In the genomic region with DNA sequence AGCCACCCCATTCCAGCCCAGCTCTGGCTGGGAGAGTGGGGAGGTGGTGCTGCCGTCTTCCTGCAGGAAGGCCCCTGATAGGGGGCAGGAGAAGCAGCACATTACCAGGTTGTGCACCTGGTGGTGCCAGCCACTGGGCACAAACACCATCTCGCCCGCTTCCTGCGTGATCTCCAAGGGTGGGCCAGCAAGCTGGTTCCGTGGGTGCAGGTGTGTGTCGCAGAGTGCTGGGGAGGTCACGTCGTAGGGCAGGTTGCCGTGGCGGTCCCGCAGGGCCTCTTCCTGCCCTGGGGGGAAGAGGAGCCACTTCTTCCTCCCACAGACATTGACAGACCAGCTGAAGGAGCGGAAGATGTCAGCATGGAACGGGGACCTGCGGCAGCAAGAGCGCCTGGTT, we compare ENCODE assay signal across 12 cellular contexts. TPM values are rescaled to one million over a fixed set of nuclear protein-coding genes. Genes with fewer than 3 reads are reported as not detected.
DNase-seq lines count a peak whose midpoint lies in the region; ATAC-seq, FAIRE-seq and TF ChIP-seq lines count a peak whose summit lies in the region.
"Had no signal": no experiment of that assay in that cellular context is flagged by ENCODE, and none has a peak within 500 bp of the region (broad histone marks: within the 10 kb centered on the region; RNA-seq: fewer than 3 reads in every experiment).

No MANE protein-coding gene starts in this region.

- peaks cover 3% of the 10 kb centered on the region for H4K20me1 ChIP-seq in keratinocyte (ENCODE audit: control insufficient read depth, extremely low read depth, insufficient read depth, low read length)

- FAIRE-seq in keratinocyte (lab: Jason Lieb, UNC): no peak

- H3K9ac ChIP-seq in keratinocyte (ENCODE audit: control insufficient read depth, extremely low read depth, insufficient read depth, low read length): peak overlapping the region; percentile 86

- peak overlapping the region; percentile 97 for H3K4me2 ChIP-seq in keratinocyte (ENCODE audit: control insufficient read depth, extremely low read depth, insufficient read depth, low read depth, low read length)

- H2AFZ ChIP-seq in keratinocyte (ENCODE audit: control insufficient read depth, low read length): no peak overlapping the region

- no peaks in the 10 kb centered on the region for H3K9me1 ChIP-seq in keratinocyte (ENCODE audit: control insufficient read depth, extremely low read depth, insufficient read depth, low read length)

- H3K4me3 Mint-ChIP-seq in stimulated activated naive CD8-positive, alpha-beta T cell treated with anti-CD3 and anti-CD28 coated beads, Interleukin-15, Interleukin-2, amounts not matched to agents 100 ng/mL and 50 ng/mL, for 24 hours: peak overlapping the region; percentile 92
- H3K4me3 Mint-ChIP-seq in activated B cell treated with CpG ODN at 0.5 μM for 24 hours: peak overlapping the region; percentile 87

- peak overlapping the region; percentile 72 for H3K27ac Mint-ChIP-seq in stimulated activated naive CD8-positive, alpha-beta T cell treated with anti-CD3 and anti-CD28 coated beads, Interleukin-15, Interleukin-2, amounts not matched to agents 100 ng/mL and 50 ng/mL, for 24 hours
- H3K27ac Mint-ChIP-seq in activated B cell treated with CpG ODN at 0.5 μM for 24 hours: no peak overlapping the region

- H3K9me3 Mint-ChIP-seq in stimulated activated naive CD8-positive, alpha-beta T cell treated with anti-CD3 and anti-CD28 coated beads, Interleukin-15, Interleukin-2, amounts not matched to agents 100 ng/mL and 50 ng/mL, for 24 hours: no peaks in the 10 kb centered on the region
- no peaks in the 10 kb centered on the region for H3K9me3 Mint-ChIP-seq in activated B cell treated with CpG ODN at 0.5 μM for 24 hours

- H3K36me3 Mint-ChIP-seq in stimulated activated naive CD8-positive, alpha-beta T cell treated with anti-CD3 and anti-CD28 coated beads, Interleukin-15, Interleukin-2, amounts not matched to agents 100 ng/mL and 50 ng/mL, for 24 hours (ENCODE audit: low read depth): peaks cover 15% of the 10 kb centered on the region
- peaks cover 18% of the 10 kb centered on the region for H3K36me3 Mint-ChIP-seq in activated B cell treated with CpG ODN at 0.5 μM for 24 hours (ENCODE audit: low read depth)

- H3K27me3 Mint-ChIP-seq in stimulated activated naive CD8-positive, alpha-beta T cell treated with anti-CD3 and anti-CD28 coated beads, Interleukin-15, Interleukin-2, amounts not matched to agents 100 ng/mL and 50 ng/mL, for 24 hours: no peaks in the 10 kb centered on the region
- H3K27me3 Mint-ChIP-seq in activated B cell treated with CpG ODN at 0.5 μM for 24 hours: no peaks in the 10 kb centered on the region

- no peaks in the 10 kb centered on the region for H3K27me3 ChIP-seq in keratinocyte (ENCODE audit: control insufficient read depth, extremely low read depth, insufficient read depth, low read length)
- H3K27me3 ChIP-seq: vagina had no signal

- TF ChIP-seq CTCF in activated B cell treated with CpG ODN at 0.5 μM for 24 hours (IDR thresholded peaks at IDR 0.05) (no peak), keratinocyte (optimal IDR thresholded peaks at IDR 0.05 in 1 of 3, IDR thresholded peaks at IDR 0.05 in 1 of 3, conservative IDR thresholded peaks at IDR 0.05 in 1 of 3; ENCODE audit: extremely low read depth in 1 of 3, insufficient read depth in 2 of 3, low read length in 3 of 3) (no peak)

- POLR2A ChIA-PET in activated B cell treated with CpG ODN at 0.5 μM for 24 hours (lab: Charles Lee): interaction anchor here (0.5 to 2.1 kb wide), 2 partner anchors 170 to 1538 kb away, joined by 3 to 6 read pairs; a partner anchor contains a TSS

- peaks cover 48% of the 10 kb centered on the region for H3K4me1 Mint-ChIP-seq in stimulated activated naive CD8-positive, alpha-beta T cell treated with anti-CD3 and anti-CD28 coated beads, Interleukin-15, Interleukin-2, amounts not matched to agents 100 ng/mL and 50 ng/mL, for 24 hours (ENCODE audit: low read depth)
- H3K4me1 Mint-ChIP-seq in activated B cell treated with CpG ODN at 0.5 μM for 24 hours: peaks cover 49% of the 10 kb centered on the region

- no peak overlapping the region for H3K4me3 ChIP-seq in keratinocyte (ENCODE audit: control insufficient read depth in 2 of 3, extremely low read depth in 1 of 3, insufficient read depth in 2 of 3, low read depth in 1 of 3, low read length in 3 of 3)

- no peak overlapping the region for H3K27ac ChIP-seq in keratinocyte (ENCODE audit: control insufficient read depth, insufficient read depth, low read length)
- H3K27ac ChIP-seq: vagina had no signal

- ATAC-seq in stimulated activated naive CD8-positive, alpha-beta T cell treated with anti-CD3 and anti-CD28 coated beads, Interleukin-15, Interleukin-2, amounts not matched to agents 100 U/mL and 50 U/mL, for 24 hours: no peak
- no peak for ATAC-seq in activated B cell treated with CpG ODN at 0.5 μM for 24 hours (ENCODE audit: low read depth)
- ATAC-seq in HG02852 (IDR thresholded peaks at IDR 0.05; ENCODE audit: unreplicated experiment): no peak

- H3K36me3 ChIP-seq in keratinocyte (ENCODE audit: control insufficient read depth in 2 of 2, extremely low read depth in 1 of 2, insufficient read depth in 2 of 2, low read length in 2 of 2): peaks cover 13 to 15% of the 10 kb centered on the region in 2 experiments

- H3K79me2 ChIP-seq in keratinocyte (ENCODE audit: control insufficient read depth, insufficient read depth, low read length): peaks cover 52% of the 10 kb centered on the region

- dilution Hi-C loops in keratinocyte (cut with MboI; ENCODE audit: extremely low pct_ligation_motif_present, low sequenced_read_pairs): no loop called here

- CTCF ChIA-PET in activated B cell treated with CpG ODN at 0.5 μM for 24 hours (lab: Charles Lee): no interaction called here

- H3K9me3 ChIP-seq in keratinocyte (ENCODE audit: control insufficient read depth, low read depth, low read length): no peaks in the 10 kb centered on the region
- H3K9me3 ChIP-seq: vagina had no signal

- DNase-seq in stimulated activated naive CD8-positive, alpha-beta T cell treated with anti-CD3 and anti-CD28 coated beads, Interleukin-15, Interleukin-2, amounts not matched to agents 100 U/mL and 50 U/mL, for 24 hours: no peak
- DNase-seq in activated B cell treated with CpG ODN at 0.5 μM for 24 hours: no peak
- DNase-seq in keratinocyte (ENCODE audit: low read depth, low spot score): no peak
- DNase-seq in COLO668 (lab: John Stamatoyannopoulos, UW; ENCODE audit: unreplicated experiment): no peak
- no peak for DNase-seq in cerebellar cortex (ENCODE audit: low spot score)
- no peak for DNase-seq in globus pallidus (ENCODE audit: low spot score)
- DNase-seq: COR-L47, erythroblast, NCI-H2081 had no signal

- H3K4me1 ChIP-seq in keratinocyte (ENCODE audit: control insufficient read depth, extremely low read depth, insufficient read depth, low read length): peaks cover 24% of the 10 kb centered on the region

- intact Hi-C loops in activated B cell treated with CpG ODN at 0.5 μM for 24 hours (cut with micrococcal nuclease): loop anchor here (5.0 kb wide), 1 partner anchor 544 kb away; no protein-coding TSS in a partner anchor

RNA-seq across cellular contexts. Expression of a gene that starts 1.8 kb away (rescaled TPM):
- total RNA-seq in activated B cell treated with CpG ODN at 0.5 μM for 24 hours: 23.5 and 26.7 TPM in 2 replicates
- 17.1 to 25.0 TPM (median 19.5 TPM) in 3 replicates for polyA plus RNA-seq in keratinocyte
- 2.3 TPM for polyA plus RNA-seq in keratinocyte (2011; ENCODE audit: low read depth)
- 13.0 and 19.4 TPM in 2 replicates for polyA plus RNA-seq in keratinocyte (2011; cell fraction: cytosol; rRNA removed)
- polyA plus RNA-seq in keratinocyte (2011; cell fraction: nucleus; rRNA removed): 21.4 and 23.2 TPM in 2 replicates
- 5.9 and 20.5 TPM in 2 replicates for polyA plus RNA-seq in keratinocyte (2012; ENCODE audit: low replicate concordance)
- 33.5 to 41.8 TPM (median 33.9 TPM) in 3 replicates for polyA minus RNA-seq in keratinocyte
- 28.2 TPM for polyA minus RNA-seq in keratinocyte (2011; cell fraction: cytosol; rRNA and poly(A)+ RNA removed)
- polyA minus RNA-seq in keratinocyte (2011; cell fraction: nucleus; rRNA and poly(A)+ RNA removed): 20.1 and 22.4 TPM in 2 replicates

RNA-seq across cellular contexts. Expression of a gene that starts 1.9 kb away (rescaled TPM):
- total RNA-seq in activated B cell treated with CpG ODN at 0.5 μM for 24 hours: 24.2 and 24.3 TPM in 2 replicates
- polyA plus RNA-seq in keratinocyte: 19.3 to 30.4 TPM (median 24.8 TPM) in 3 replicates
- polyA plus RNA-seq in keratinocyte (2011; ENCODE audit: low read depth): 9.7 TPM
- polyA plus RNA-seq in keratinocyte (2011; cell fraction: cytosol; rRNA removed): 31.4 and 31.8 TPM in 2 replicates
- polyA plus RNA-seq in keratinocyte (2011; cell fraction: nucleus; rRNA removed): 21.6 and 23.4 TPM in 2 replicates
- 20.7 and 24.0 TPM in 2 replicates for polyA plus RNA-seq in keratinocyte (2012; ENCODE audit: low replicate concordance)
- 16.5 to 28.5 TPM (median 21.7 TPM) in 3 replicates for polyA minus RNA-seq in keratinocyte
- 18.0 TPM for polyA minus RNA-seq in keratinocyte (2011; cell fraction: cytosol; rRNA and poly(A)+ RNA removed)
- polyA minus RNA-seq in keratinocyte (2011; cell fraction: nucleus; rRNA and poly(A)+ RNA removed): 9.7 and 15.4 TPM in 2 replicates
